In genomic region chr2:176935543-176936102, GRCh38 we compare ENCODE assay signal across 1 cellular context.
TF ChIP-seq lines count a peak whose summit lies in the region.

No MANE protein-coding gene starts in this region.

TF ChIP-seq in GM12878, 131 proteins besides CTCF, POLR2A, EP300 and RAD21 (continued from another document):
- TF ChIP-seq, protein P1, sequence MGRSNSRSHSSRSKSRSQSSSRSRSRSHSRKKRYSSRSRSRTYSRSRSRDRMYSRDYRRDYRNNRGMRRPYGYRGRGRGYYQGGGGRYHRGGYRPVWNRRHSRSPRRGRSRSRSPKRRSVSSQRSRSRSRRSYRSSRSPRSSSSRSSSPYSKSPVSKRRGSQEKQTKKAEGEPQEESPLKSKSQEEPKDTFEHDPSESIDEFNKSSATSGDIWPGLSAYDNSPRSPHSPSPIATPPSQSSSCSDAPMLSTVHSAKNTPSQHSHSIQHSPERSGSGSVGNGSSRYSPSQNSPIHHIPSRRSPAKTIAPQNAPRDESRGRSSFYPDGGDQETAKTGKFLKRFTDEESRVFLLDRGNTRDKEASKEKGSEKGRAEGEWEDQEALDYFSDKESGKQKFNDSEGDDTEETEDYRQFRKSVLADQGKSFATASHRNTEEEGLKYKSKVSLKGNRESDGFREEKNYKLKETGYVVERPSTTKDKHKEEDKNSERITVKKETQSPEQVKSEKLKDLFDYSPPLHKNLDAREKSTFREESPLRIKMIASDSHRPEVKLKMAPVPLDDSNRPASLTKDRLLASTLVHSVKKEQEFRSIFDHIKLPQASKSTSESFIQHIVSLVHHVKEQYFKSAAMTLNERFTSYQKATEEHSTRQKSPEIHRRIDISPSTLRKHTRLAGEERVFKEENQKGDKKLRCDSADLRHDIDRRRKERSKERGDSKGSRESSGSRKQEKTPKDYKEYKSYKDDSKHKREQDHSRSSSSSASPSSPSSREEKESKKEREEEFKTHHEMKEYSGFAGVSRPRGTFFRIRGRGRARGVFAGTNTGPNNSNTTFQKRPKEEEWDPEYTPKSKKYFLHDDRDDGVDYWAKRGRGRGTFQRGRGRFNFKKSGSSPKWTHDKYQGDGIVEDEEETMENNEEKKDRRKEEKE (IDR thresholded peaks at IDR 0.05): no peak
- TF ChIP-seq MTA2 (IDR thresholded peaks at IDR 0.05; ENCODE audit: low read depth) (peak; percentile 97), NKRF (conservative IDR thresholded peaks at IDR 0.05) (no peak), TAF1 (IDR thresholded peaks at IDR 0.05; ENCODE audit: borderline replicate concordance, low read depth, low read length) (no peak), TCF7 (IDR thresholded peaks at IDR 0.05; ENCODE audit: borderline replicate concordance) (no peak), CUX1 (IDR thresholded peaks at IDR 0.05; ENCODE audit: insufficient replicate concordance, low read depth, low read length) (peak; percentile 17), HDGF (IDR thresholded peaks at IDR 0.05) (no peak), SPI1 (IDR thresholded peaks at IDR 0.05; ENCODE audit: borderline replicate concordance, insufficient read depth, low read depth, low read length) (peak; percentile 89), POLR2AphosphoS5 (IDR thresholded peaks at IDR 0.05; ENCODE audit: low read length) (no peak), BCL11A (IDR thresholded peaks at IDR 0.05; ENCODE audit: low read depth, low read length) (peak; percentile 80), RFX5 (IDR thresholded peaks at IDR 0.05; ENCODE audit: low read depth, low read length) (no peak), PML (IDR thresholded peaks at IDR 0.05; ENCODE audit: low read length) (no peak), GATAD2B (conservative IDR thresholded peaks at IDR 0.05; ENCODE audit: low read depth) (no peak), ZNF24 (IDR thresholded peaks at IDR 0.05) (no peak), IKZF1 (conservative IDR thresholded peaks at IDR 0.05) (0 out of 2 replicates have a peak, but pooled peaks have one; percentile 20), ZBTB33 (IDR thresholded peaks at IDR 0.05) (0 out of 2 replicates have a peak, but pooled peaks have one; percentile 22), MEF2A (IDR thresholded peaks at IDR 0.05; ENCODE audit: insufficient read depth, low read depth, low read length) (no peak), PAX8 (IDR thresholded peaks at IDR 0.05) (no peak)
- TF ChIP-seq, protein P2, sequence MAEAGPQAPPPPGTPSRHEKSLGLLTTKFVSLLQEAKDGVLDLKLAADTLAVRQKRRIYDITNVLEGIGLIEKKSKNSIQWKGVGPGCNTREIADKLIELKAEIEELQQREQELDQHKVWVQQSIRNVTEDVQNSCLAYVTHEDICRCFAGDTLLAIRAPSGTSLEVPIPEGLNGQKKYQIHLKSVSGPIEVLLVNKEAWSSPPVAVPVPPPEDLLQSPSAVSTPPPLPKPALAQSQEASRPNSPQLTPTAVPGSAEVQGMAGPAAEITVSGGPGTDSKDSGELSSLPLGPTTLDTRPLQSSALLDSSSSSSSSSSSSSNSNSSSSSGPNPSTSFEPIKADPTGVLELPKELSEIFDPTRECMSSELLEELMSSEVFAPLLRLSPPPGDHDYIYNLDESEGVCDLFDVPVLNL (IDR thresholded peaks at IDR 0.05; ENCODE audit: low read depth, low read length): peak; percentile 60; the same call in 1 of the 2 replicates
